In the genomic region with DNA sequence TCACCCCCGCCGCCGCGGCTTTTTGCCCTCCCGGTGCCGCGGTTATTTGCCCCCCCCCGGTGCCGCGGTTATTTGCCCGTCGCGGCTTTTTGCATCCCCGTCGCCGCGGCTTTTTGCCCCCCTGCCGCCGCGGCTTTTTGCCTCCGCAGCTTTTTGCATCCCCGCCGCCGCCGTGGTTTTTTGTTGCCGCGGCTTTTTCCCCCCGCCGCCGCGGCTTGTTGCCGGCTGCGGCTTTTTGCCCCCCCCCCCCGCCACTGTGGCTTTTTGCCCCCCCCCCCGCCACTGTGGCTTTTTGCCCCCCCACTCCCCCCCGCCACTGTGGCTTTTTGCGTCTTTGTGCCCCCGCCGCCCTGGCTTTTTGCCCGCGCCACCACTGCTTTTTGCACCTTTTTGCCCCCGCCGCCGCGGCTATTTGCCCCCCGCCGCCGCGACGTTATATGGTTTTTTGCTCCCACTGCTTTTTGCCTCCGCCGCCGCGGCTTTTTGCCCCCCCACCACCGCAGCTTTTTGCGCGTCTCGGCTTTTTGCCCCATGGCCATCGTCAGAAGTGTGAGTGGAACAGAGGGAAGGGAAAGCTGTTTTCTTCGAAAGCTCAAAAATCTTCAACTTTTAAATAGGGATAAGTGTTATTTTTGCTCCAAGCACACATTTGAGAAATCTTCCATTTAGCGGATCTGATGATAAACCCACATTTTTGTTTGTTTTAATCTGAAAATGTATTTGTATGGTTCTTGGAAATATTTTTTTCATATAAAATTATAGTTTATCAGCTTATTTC, we compare ENCODE assay signal across 8 cellular contexts.
DNase-seq lines count a peak whose midpoint lies in the region; ATAC-seq, FAIRE-seq and TF ChIP-seq lines count a peak whose summit lies in the region.
"Not testable (repeated sequence)": the region's sequence is repeated elsewhere in the genome, so short reads cannot be mapped to it uniquely, and the experiment has no call there.

No MANE protein-coding gene starts in this region.

- TF ChIP-seq POLR2A in endothelial cell of umbilical vein (IDR thresholded peaks at IDR 0.05; ENCODE audit: low read depth, low read length): not testable (repeated sequence)

- H3K27me3 Mint-ChIP-seq in WTC11 (ENCODE audit: low read depth): peaks cover 34% of the 10 kb centered on the region
- H3K27me3 Mint-ChIP-seq in neural progenitor cell (ENCODE audit: insufficient read depth, low read depth): not testable (repeated sequence)
- H3K27me3 Mint-ChIP-seq in stimulated activated naive CD8-positive, alpha-beta T cell treated with anti-CD3 and anti-CD28 coated beads, Interleukin-15, amount 100 ng/mL, for 72 hours: peaks cover 37% of the 10 kb centered on the region

- dilution Hi-C loops in endothelial cell of umbilical vein (cut with MboI; ENCODE audit: extremely low pct_ligation_motif_present, low sequenced_read_pairs): not testable (repeated sequence)

- intact Hi-C loops in ascending aorta (cut with DNase I); endothelial cell of umbilical vein (cut with micrococcal nuclease): not testable (repeated sequence)

- H3K9ac ChIP-seq in HUES6 (ENCODE audit: low read length); endothelial cell of umbilical vein (replicated peaks; ENCODE audit: extremely low read depth, insufficient read depth, low read length); iPS-18a (ENCODE audit: low read length); neural progenitor cell: not testable (repeated sequence)

- not testable (repeated sequence) for H4K20me1 ChIP-seq in endothelial cell of umbilical vein (replicated peaks; ENCODE audit: control insufficient read depth, extremely low read depth, insufficient read depth, low read length); neural progenitor cell (ENCODE audit: low read depth)

- not testable (repeated sequence) for H3F3A ChIP-seq in neural progenitor cell (ENCODE audit: low read depth)

- TF ChIP-seq CTCF in BE2C (IDR thresholded peaks at IDR 0.05; ENCODE audit: low read depth, low read length); WTC11 (IDR thresholded peaks at IDR 0.05); ascending aorta (IDR thresholded peaks at IDR 0.05); endothelial cell of umbilical vein (IDR thresholded peaks at IDR 0.05; ENCODE audit: extremely low read depth in 1 of 2, insufficient read depth in 1 of 2, low read depth in 1 of 2, low read length in 2 of 2); neural progenitor cell (IDR thresholded peaks at IDR 0.05): not testable (repeated sequence)

- H3K4me1 Mint-ChIP-seq in WTC11; neural progenitor cell; stimulated activated naive CD8-positive, alpha-beta T cell treated with anti-CD3 and anti-CD28 coated beads, Interleukin-15, amount 100 ng/mL, for 72 hours: not testable (repeated sequence)

- peaks cover 15% of the 10 kb centered on the region for H3K36me3 Mint-ChIP-seq in WTC11
- H3K36me3 Mint-ChIP-seq in neural progenitor cell: not testable (repeated sequence)

- H3K4me3 Mint-ChIP-seq in WTC11: peak overlapping the region; percentile 56
- H3K4me3 Mint-ChIP-seq in neural progenitor cell: peak overlapping the region; percentile 72
- H3K4me3 Mint-ChIP-seq in stimulated activated naive CD8-positive, alpha-beta T cell treated with anti-CD3 and anti-CD28 coated beads, Interleukin-15, amount 100 ng/mL, for 72 hours: peak overlapping the region; percentile 70 to 83

- H3K27ac Mint-ChIP-seq in WTC11, neural progenitor cell: not testable (repeated sequence)
- H3K27ac Mint-ChIP-seq in stimulated activated naive CD8-positive, alpha-beta T cell treated with anti-CD3 and anti-CD28 coated beads, Interleukin-15, amount 100 ng/mL, for 72 hours: peak overlapping the region in 1 of 2 donors; percentile 89

- not testable (repeated sequence) for H3K79me2 ChIP-seq in endothelial cell of umbilical vein (ENCODE audit: control insufficient read depth, insufficient read depth, low read length); neural progenitor cell (ENCODE audit: low read depth)

- BruUV-seq in endothelial cell of umbilical vein (replicated peaks; lab: Mats Ljungman, UMichigan): not testable (repeated sequence)

- not testable (repeated sequence) for H3K4me2 ChIP-seq in endothelial cell of umbilical vein (ENCODE audit: insufficient read depth, low read length); neural progenitor cell

- H2AFZ ChIP-seq in endothelial cell of umbilical vein (ENCODE audit: low read depth, low read length); neural progenitor cell (replicated peaks): not testable (repeated sequence)

- POLR2A ChIA-PET in WTC11 (lab: Charles Lee); endothelial cell of umbilical vein (lab: Charles Lee): not testable (repeated sequence)

- H3K27me3 ChIP-seq in BE2C (peaks cover 14% of the 10 kb centered on the region), HUES6 (ENCODE audit: control insufficient read depth, insufficient read depth, low read length) (peaks cover 31% of the 10 kb centered on the region), ascending aorta (peaks cover 15% of the 10 kb centered on the region), endothelial cell of umbilical vein (ENCODE audit: control insufficient read depth in 2 of 2, insufficient read depth in 2 of 2, low read length in 2 of 2) (peaks cover 4 to 19% of the 10 kb centered on the region in 2 experiments), iPS-18a (ENCODE audit: control insufficient read depth, insufficient read depth, low read length) (peaks cover 40% of the 10 kb centered on the region)
- not testable (repeated sequence) for H3K27me3 ChIP-seq in neural progenitor cell

- not testable (repeated sequence) for H3K36me3 ChIP-seq in BE2C; HUES6 (ENCODE audit: control insufficient read depth, insufficient read depth, low read length); ascending aorta; endothelial cell of umbilical vein (ENCODE audit: control insufficient read depth in 2 of 2, extremely low read depth in 1 of 2, insufficient read depth in 2 of 2, low read length in 2 of 2); iPS-18a (ENCODE audit: control insufficient read depth, low read depth, low read length); neural progenitor cell

- H3K4me1 ChIP-seq in BE2C; HUES6 (ENCODE audit: control insufficient read depth, insufficient read depth, low read length); endothelial cell of umbilical vein (ENCODE audit: control insufficient read depth, extremely low read depth, insufficient read depth, low read length); iPS-18a (ENCODE audit: control insufficient read depth, low read depth, low read length); neural progenitor cell: not testable (repeated sequence)
- H3K4me1 ChIP-seq in ascending aorta: peaks cover 0 to 14% of the 10 kb centered on the region in 2 donors

- DNase-seq in BE2C (peak; percentile 39), endothelial cell of umbilical vein (ENCODE audit: low read depth, low spot score) (peak; percentile 16), neural progenitor cell (ENCODE audit: low spot score) (peak; percentile 1)
- not testable (repeated sequence) for DNase-seq in WTC11 (ENCODE audit: low spot score); ascending aorta (ENCODE audit: low spot score in 2 of 2); stimulated activated naive CD8-positive, alpha-beta T cell treated with anti-CD3 and anti-CD28 coated beads, Interleukin-15, amount 100 ng/mL, for 72 hours

- not testable (repeated sequence) for H3K9me1 ChIP-seq in endothelial cell of umbilical vein (replicated peaks; ENCODE audit: control insufficient read depth, extremely low read depth, insufficient read depth, low read length)

- ATAC-seq in WTC11; stimulated activated naive CD8-positive, alpha-beta T cell treated with anti-CD3 and anti-CD28 coated beads, Interleukin-15, amount 100 ng/mL, for 72 hours: not testable (repeated sequence)

- not testable (repeated sequence) for H3K27ac ChIP-seq in HUES6 (ENCODE audit: low read depth, low read length); ascending aorta; endothelial cell of umbilical vein (ENCODE audit: insufficient read depth, low read depth, low read length); iPS-18a (ENCODE audit: low read length); neural progenitor cell

- CTCF ChIA-PET in WTC11 (lab: Charles Lee): interaction anchor here (0.9 kb wide), 1 partner anchor 1156 kb away, joined by 4 read pairs; no protein-coding TSS in a partner anchor
- CTCF ChIA-PET in endothelial cell of umbilical vein (lab: Charles Lee): interaction anchor here (0.9 to 1.0 kb wide), 2 partner anchors 1154 to 1156 kb away, joined by 6 to 17 read pairs; no protein-coding TSS in a partner anchor

- not testable (repeated sequence) for H3K9me3 ChIP-seq in BE2C; HUES6 (ENCODE audit: control insufficient read depth, insufficient read depth, low read depth, low read length); ascending aorta; endothelial cell of umbilical vein (replicated peaks; ENCODE audit: control insufficient read depth, insufficient read depth, low read length); iPS-18a (ENCODE audit: control insufficient read depth, low read depth, low read length)
- peaks cover 11% of the 10 kb centered on the region for H3K9me3 ChIP-seq in neural progenitor cell (ENCODE audit: low read depth)

- H3K4me3 ChIP-seq in BE2C (ENCODE audit: low read depth, low read length): peak overlapping the region; percentile 31; the same call in 1 of the 2 replicates
- peak overlapping the region; percentile 42 for H3K4me3 ChIP-seq in HUES6 (ENCODE audit: low read depth, low read length)
- peak overlapping the region; percentile 40 to 50 for H3K4me3 ChIP-seq in ascending aorta
- peak overlapping the region in 1 of 3 experiments; percentile 40 for H3K4me3 ChIP-seq in endothelial cell of umbilical vein (replicated peaks in 1 of 3; ENCODE audit: insufficient read depth in 1 of 3, low read depth in 1 of 3, low read length in 3 of 3)
- H3K4me3 ChIP-seq in iPS-18a (ENCODE audit: low read length): peak overlapping the region; percentile 27
- not testable (repeated sequence) for H3K4me3 ChIP-seq in neural progenitor cell

- FAIRE-seq in endothelial cell of umbilical vein (lab: Jason Lieb, UNC): not testable (repeated sequence)

- H3K9me3 Mint-ChIP-seq in WTC11 (peaks cover 15% of the 10 kb centered on the region), neural progenitor cell (peaks cover 11% of the 10 kb centered on the region)
- H3K9me3 Mint-ChIP-seq in stimulated activated naive CD8-positive, alpha-beta T cell treated with anti-CD3 and anti-CD28 coated beads, Interleukin-15, amount 100 ng/mL, for 72 hours: not testable (repeated sequence)
